Comparison of ENCODE assay signal across 9 cellular contexts in genomic region chr3:46705022-46705530, GRCh38. TPM values are rescaled to one million over a fixed set of nuclear protein-coding genes. Genes with fewer than 3 reads are reported as not detected.
DNase-seq lines count a peak whose midpoint lies in the region; ATAC-seq and TF ChIP-seq lines count a peak whose summit lies in the region.
"Had no signal": no experiment of that assay in that cellular context is flagged by ENCODE, and none has a peak within 500 bp of the region (broad histone marks: within the 10 kb centered on the region; RNA-seq: fewer than 3 reads in every experiment).

No MANE protein-coding gene starts in this region.

- H3K4me3 Mint-ChIP-seq in memory B cell, result no peak overlapping the region

- H3K4me1 ChIP-seq in HEK293 (ENCODE audit: control insufficient read depth, insufficient read depth, low read length), result no peaks in the 10 kb centered on the region

- CTCF ChIA-PET in HEK293 (lab: Yijun Ruan, JAX), result interaction anchor here (0.6 to 2.5 kb wide), 7 partner anchors 15 to 522 kb away, joined by 3 to 8 read pairs (median 3); no protein-coding TSS in a partner anchor

- H3K27ac Mint-ChIP-seq in memory B cell, result no peak overlapping the region

- peaks cover 3% of the 10 kb centered on the region for H3K4me1 Mint-ChIP-seq in memory B cell

- POLR2A ChIA-PET in HEK293 (lab: Yijun Ruan, JAX), result no interaction called here

- no peaks in the 10 kb centered on the region for H3K36me3 Mint-ChIP-seq in memory B cell

- no peak overlapping the region for H3K4me3 ChIP-seq in HEK293 (ENCODE audit: low read depth, low read length)
- no peak overlapping the region for H3K4me3 ChIP-seq in dorsolateral prefrontal cortex

- intact Hi-C loops in dorsolateral prefrontal cortex (cut with DNase I), result loop anchor here (2.0 to 10.0 kb wide), 4 partner anchors 160 to 620 kb away; partner anchors contain the start of genes CCDC12 (in 1 of the 2), MYL3 (in 1 of the 2) and NBEAL2 (in 1 of the 2)

- no peaks in the 10 kb centered on the region for H3K36me3 ChIP-seq in HEK293 (ENCODE audit: control insufficient read depth in 2 of 2, insufficient read depth in 1 of 2, low read length in 2 of 2)

- H3K9me3 Mint-ChIP-seq in memory B cell, result no peaks in the 10 kb centered on the region

- H3K9me3 ChIP-seq in HEK293 (ENCODE audit: control insufficient read depth, insufficient read depth, low read depth, low read length), result no peaks in the 10 kb centered on the region

- TF ChIP-seq CTCF in HEK293 (tag by site-specific recombination; IDR thresholded peaks at IDR 0.05) (peak; percentile 66), dorsolateral prefrontal cortex (IDR thresholded peaks at IDR 0.05 in 54 of 56, conservative IDR thresholded peaks at IDR 0.05 in 2 of 56; ENCODE audit: low read depth in 1 of 56, partially characterized antibody in 56 of 56) (peak; percentile 86 to 100 (median 97))

- H3K27me3 Mint-ChIP-seq in memory B cell, result peaks cover 14% of the 10 kb centered on the region

- peak; percentile 56 for DNase-seq in COLO668 (lab: John Stamatoyannopoulos, UW; ENCODE audit: unreplicated experiment)
- DNase-seq in NCI-H510A (lab: John Stamatoyannopoulos, UW), result peak; percentile 32
- peak; percentile 47 to 61 for DNase-seq in activated CD4-positive, alpha-beta T cell treated with anti-CD3 and anti-CD28 coated beads, Interleukin-2, amount 50 U/mL, for 24 hours (ENCODE audit: low read depth in 1 of 2, low spot score in 1 of 2)
- peak; percentile 57 to 86 (median 80) for DNase-seq in dorsolateral prefrontal cortex
- peak; percentile 69 to 74 for DNase-seq in memory B cell (ENCODE audit: low spot score in 2 of 2)
- peak; percentile 45 for DNase-seq in stimulated activated CD8-positive, alpha-beta memory T cell treated with anti-CD3 and anti-CD28 coated beads, Interleukin-4, amount 100 ng/mL, for 24 hours (ENCODE audit: low read depth)

- H3K27me3 ChIP-seq in dorsolateral prefrontal cortex, result peaks cover 0 to 5% (median 0%) of the 10 kb centered on the region in 45 donors

- ATAC-seq in memory B cell (ENCODE audit: low read depth), result peak; percentile 86
- no peak for ATAC-seq in HG03135 (IDR thresholded peaks at IDR 0.05; ENCODE audit: unreplicated experiment)

- no peak overlapping the region for H3K27ac ChIP-seq in HEK293 (ENCODE audit: extremely low read depth, low read depth, low read length)
- H3K27ac ChIP-seq in dorsolateral prefrontal cortex, result no peak overlapping the region

TF ChIP-seq in HEK293, 187 proteins besides CTCF, POLR2A, EP300 and RAD21 (continues in another document):
- TF ChIP-seq SP7 (tag by site-specific recombination; IDR thresholded peaks at IDR 0.05), result no peak
- TF ChIP-seq BCL11B (tag by site-specific recombination; IDR thresholded peaks at IDR 0.05; ENCODE audit: low read depth), result no peak
- peak; percentile 45; the same call in 1 of the 2 replicates for TF ChIP-seq KLF9 (tag by site-specific recombination; IDR thresholded peaks at IDR 0.05; ENCODE audit: low read depth)
- no peak for TF ChIP-seq ZNF266 (tag by site-specific recombination; IDR thresholded peaks at IDR 0.05; ENCODE audit: low read depth)
- no peak for TF ChIP-seq YY1 (tag by site-specific recombination; IDR thresholded peaks at IDR 0.05)
- TF ChIP-seq MEIS1 (CRISPR knock-in tag; IDR thresholded peaks at IDR 0.05; ENCODE audit: borderline replicate concordance), result no peak
- TF ChIP-seq REST (tag by site-specific recombination; IDR thresholded peaks at IDR 0.05), result peak; percentile 98
- no peak for TF ChIP-seq GFI1B (tag by site-specific recombination; IDR thresholded peaks at IDR 0.05)
- TF ChIP-seq ZNF280D (tag by site-specific recombination; IDR thresholded peaks at IDR 0.05), result no peak
- no peak for TF ChIP-seq KLF17 (tag by site-specific recombination; IDR thresholded peaks at IDR 0.05)
- TF ChIP-seq ZNF513 (tag by site-specific recombination; IDR thresholded peaks at IDR 0.05), result no peak
- no peak for TF ChIP-seq ZNF658 (tag by site-specific recombination; IDR thresholded peaks at IDR 0.05)
- TF ChIP-seq TRIM28 (IDR thresholded peaks at IDR 0.05; ENCODE audit: borderline replicate concordance, low read length), result no peak
- peak; percentile 81 for TF ChIP-seq ZNF654 (tag by site-specific recombination; IDR thresholded peaks at IDR 0.05; ENCODE audit: low read depth)
- TF ChIP-seq ZNF184 (tag by site-specific recombination; IDR thresholded peaks at IDR 0.05), result no peak
- TF ChIP-seq ZNF274 (IDR thresholded peaks at IDR 0.05; ENCODE audit: low read length), result no peak
- no peak for TF ChIP-seq ZNF274 (tag by site-specific recombination; IDR thresholded peaks at IDR 0.05; ENCODE audit: borderline replicate concordance)

RNA-seq across cellular contexts. Expression of gene TMIE, which starts 3.9 kb away (rescaled TPM):
- total RNA-seq in dorsolateral prefrontal cortex, result 10 to 100 TPM in 17 of 120 experiments, 1 to 10 TPM in 103; 3.7 to 23.3 (median 7.6) TPM

RNA-seq across cellular contexts. Expression of gene ALS2CL, which starts 11.6 kb away (rescaled TPM):
- 10 to 100 TPM in 113 of 120 experiments, 1 to 10 TPM in 7; 3.9 to 38.1 (median 15.9) TPM for total RNA-seq in dorsolateral prefrontal cortex

RNA-seq across cellular contexts. Expression of gene PRSS50, which starts 12.6 kb away (rescaled TPM):
- under 1 TPM in 44 of 120 experiments, not detected in 76; 0.11 to 0.64 (median 0.31) TPM for total RNA-seq in dorsolateral prefrontal cortex
- total RNA-seq: activated CD8-positive, alpha-beta memory T cell treated with anti-CD3 and anti-CD28 coated beads for 36 hours had no signal
